21 cellular contexts compared by ENCODE assay signal in genomic region chr14:105138551-105139111, GRCh38. TPM values are rescaled to one million over a fixed set of nuclear protein-coding genes. Genes with fewer than 3 reads are reported as not detected.
A peak's percentile ranks its signal among the peaks of the same experiment; 100 is the strongest.
DNase-seq lines count a peak whose midpoint lies in the region; ATAC-seq, FAIRE-seq and TF ChIP-seq lines count a peak whose summit lies in the region.
"Had no signal": no experiment of that assay in that cellular context is flagged by ENCODE, and none has a peak within 500 bp of the region (broad histone marks: within the 10 kb centered on the region; RNA-seq: fewer than 3 reads in every experiment).

No MANE protein-coding gene starts in this region.

- H3K4me3 ChIP-seq in right lobe of liver (no peak overlapping the region), HepG2 (replicated peaks in 1 of 3; ENCODE audit: insufficient read depth in 1 of 3, low read depth in 2 of 3, low read length in 3 of 3) (no peak overlapping the region), sigmoid colon (no peak overlapping the region)
- H3K4me3 ChIP-seq: K562, SJCRH30 had no signal

- H3K36me3 ChIP-seq in right lobe of liver = no peaks in the 10 kb centered on the region
- H3K36me3 ChIP-seq in HepG2 (replicated peaks in 1 of 2; ENCODE audit: control insufficient read depth in 1 of 2, insufficient read depth in 2 of 2, low read length in 2 of 2) = no peaks in the 10 kb centered on the region
- no peaks in the 10 kb centered on the region for H3K36me3 ChIP-seq in sigmoid colon

- no peaks in the 10 kb centered on the region for H3K79me2 ChIP-seq in HepG2 (ENCODE audit: insufficient read depth, low read length)

- peak in 1 of 4 donors; percentile 5 for ATAC-seq in right lobe of liver
- no peak for ATAC-seq in HepG2
- peak; percentile 8 for ATAC-seq in foreskin keratinocyte
- ATAC-seq in HG03520 (IDR thresholded peaks at IDR 0.05; ENCODE audit: unreplicated experiment) = no peak
- ATAC-seq in HG03135 (IDR thresholded peaks at IDR 0.05; ENCODE audit: unreplicated experiment) = no peak
- no peak for ATAC-seq in HG02678 (IDR thresholded peaks at IDR 0.05; ENCODE audit: unreplicated experiment)
- ATAC-seq: SK-N-SH treated with all-trans-retinoic acid at 6 μM for 48 hours had no signal

- in situ Hi-C loops in HepG2 (cut with HindIII; ENCODE audit: extremely low pct_ligation_motif_present, low pct_unique_long_range_greater_than_20kb) = no loop called here

- H3K4me2 ChIP-seq in HepG2 (ENCODE audit: low read depth, low read length) = no peak overlapping the region

- H3K9ac ChIP-seq in HepG2 (ENCODE audit: insufficient read depth, low read depth, low read length) = no peak overlapping the region

- no peak overlapping the region for H2AFZ ChIP-seq in HepG2 (ENCODE audit: low read length)

- POLR2A ChIA-PET in HepG2 (lab: Yijun Ruan, JAX) = no interaction called here

- no peaks in the 10 kb centered on the region for H4K20me1 ChIP-seq in HepG2 (ENCODE audit: insufficient read depth, low read length)

- H3K27ac ChIP-seq in right lobe of liver (no peak overlapping the region), HepG2 (ENCODE audit: extremely low read length, insufficient read depth, low read length) (no peak overlapping the region), foreskin keratinocyte (no peak overlapping the region), sigmoid colon (no peak overlapping the region)
- H3K27ac ChIP-seq: SJCRH30 had no signal

- TF ChIP-seq EP300 in HepG2 (IDR thresholded peaks at IDR 0.05; ENCODE audit: low read depth in 2 of 2, low read length in 2 of 2) = no peak
- TF ChIP-seq EP300 in HepG2 (CRISPR knock-in tag; IDR thresholded peaks at IDR 0.05; ENCODE audit: borderline replicate concordance) = no peak
- no peak for TF ChIP-seq EP300 in sigmoid colon (IDR thresholded peaks at IDR 0.05)

- DNase-seq in right lobe of liver = peak in 2 of 3 donors; percentile 27 to 35
- DNase-seq in HepG2 (ENCODE audit: low spot score) = no peak
- DNase-seq in foreskin keratinocyte = no peak
- DNase-seq in sigmoid colon = peak; percentile 53
- DNase-seq: CD4-positive, alpha-beta T cell; GOT3; HCEC 1CT; Kasumi-1; NCI-H1092 treated with DMSO at 0.1 percent for 48 hours; NCI-H1436; NCI-H187; NCI-H2107; NCI-H524; NCI-H774; SJCRH30 had no signal

- H3K27me3 ChIP-seq in right lobe of liver = no peaks in the 10 kb centered on the region
- peaks cover 3 to 5% of the 10 kb centered on the region in 2 experiments; a peak in 2 of 5 replicates for H3K27me3 ChIP-seq in HepG2 (ENCODE audit: control insufficient read depth in 1 of 2, insufficient read depth in 2 of 2, low read length in 2 of 2)
- peaks cover 7% of the 10 kb centered on the region for H3K27me3 ChIP-seq in foreskin keratinocyte
- no peaks in the 10 kb centered on the region for H3K27me3 ChIP-seq in sigmoid colon
- H3K27me3 ChIP-seq: SJCRH30 had no signal

- TF ChIP-seq CTCF in right lobe of liver (IDR thresholded peaks at IDR 0.05) (no peak), HepG2 (CRISPR knock-in tag; IDR thresholded peaks at IDR 0.05) (no peak), foreskin keratinocyte (conservative IDR thresholded peaks at IDR 0.05) (no peak), sigmoid colon (IDR thresholded peaks at IDR 0.05) (no peak)

- no peaks in the 10 kb centered on the region for H3K4me1 ChIP-seq in right lobe of liver
- H3K4me1 ChIP-seq in HepG2 (ENCODE audit: insufficient read depth, low read length) = no peaks in the 10 kb centered on the region
- no peaks in the 10 kb centered on the region for H3K4me1 ChIP-seq in foreskin keratinocyte
- H3K4me1 ChIP-seq in sigmoid colon = no peaks in the 10 kb centered on the region
- H3K4me1 ChIP-seq: SJCRH30 had no signal

- TF ChIP-seq POLR2A in right lobe of liver (IDR thresholded peaks at IDR 0.05) = no peak
- TF ChIP-seq POLR2A in HepG2 (IDR thresholded peaks at IDR 0.05; ENCODE audit: insufficient read depth in 1 of 2, low read depth in 2 of 2, low read length in 2 of 2) = no peak
- no peak for TF ChIP-seq POLR2A in sigmoid colon (IDR thresholded peaks at IDR 0.05)

- WGBS in right lobe of liver (ENCODE audit: insufficient coverage, low coverage, low lambda C conversion rate, missing lambda C conversion rate) = 93% methylated on average over 3 of the region's 15 CpGs
- 80% methylated on average over 1 of the region's 15 CpGs for WGBS in HepG2 (ENCODE audit: low lambda C conversion rate)
- 95% methylated on average over 15 of the region's 15 CpGs for WGBS in sigmoid colon, 2 donors

- peaks cover 0 to 9% (median 0%) of the 10 kb centered on the region in 4 donors for H3K9me3 ChIP-seq in right lobe of liver
- H3K9me3 ChIP-seq in HepG2 (ENCODE audit: low read length) = peaks cover 10% of the 10 kb centered on the region
- peaks cover 4 to 13% (median 9%) of the 10 kb centered on the region in 4 donors for H3K9me3 ChIP-seq in sigmoid colon

- CTCF ChIA-PET in HepG2 (lab: Yijun Ruan, JAX; ENCODE audit: low intra/inter-chr PET ratio, low total read pairs) = no interaction called here

- TF ChIP-seq RAD21 in HepG2 (CRISPR knock-in tag; IDR thresholded peaks at IDR 0.05) = no peak

- intact Hi-C loops in right lobe of liver (cut with DNase I) = no loop called here
- intact Hi-C loops in HepG2 (cut with micrococcal nuclease; ENCODE audit: unreplicated experiment) = no loop called here
- intact Hi-C loops in sigmoid colon (cut with DNase I) = no loop called here

- no TSS peak for BruUV-seq in HepG2 (replicated peaks; lab: Mats Ljungman, UMichigan)

- no peak for FAIRE-seq in HepG2 (lab: Jason Lieb, UNC)
- FAIRE-seq: K562, RCC 7860 had no signal

TF ChIP-seq in HepG2, 621 proteins besides CTCF, POLR2A, EP300 and RAD21 (continues in another document):
- TF ChIP-seq ZFP36L2 (CRISPR knock-in tag; IDR thresholded peaks at IDR 0.05) (no peak), PLRG1 (conservative IDR thresholded peaks at IDR 0.05) (no peak), BCL6 (CRISPR knock-in tag; IDR thresholded peaks at IDR 0.05) (no peak), MTF1 (CRISPR knock-in tag; IDR thresholded peaks at IDR 0.05) (no peak)

RNA-seq across cellular contexts. Expression of gene JAG2, which starts 29.9 kb away (rescaled TPM):
- 1 to 10 TPM; 1.1 to 3.5 (median 1.2) TPM for total RNA-seq in right lobe of liver
- total RNA-seq in HepG2 (2016; rRNA removed; fragmentation: Illumina TruSeq; extraction: Trizol) = 0.04 TPM in 1 of 2 replicates, not detected in the other
- total RNA-seq in HepG2 (2016; cell fraction: cytosol; rRNA removed; fragmentation: Illumina TruSeq; extraction: Trizol; ENCODE audit: low read depth) = not detected in 2 replicates
- total RNA-seq in HepG2 (2016; cell fraction: insoluble cytoplasmic fraction; rRNA removed; fragmentation: Illumina TruSeq; extraction: Trizol) = not detected in 2 replicates
- total RNA-seq in HepG2 (2016; cell fraction: membrane; rRNA removed; fragmentation: Illumina TruSeq; extraction: Trizol) = not detected in 2 replicates
- total RNA-seq in HepG2 (2016; cell fraction: nucleus; rRNA removed; fragmentation: Illumina TruSeq; extraction: Trizol) = not detected in 2 replicates
- polyA plus RNA-seq in HepG2 (2011; rRNA removed) = 0.16 and 0.22 TPM in 2 replicates
- 0.04 and 0.10 TPM in 2 replicates for polyA plus RNA-seq in HepG2 (2011; cell fraction: cytosol; rRNA removed)
- 1.3 and 3.3 TPM in 2 replicates for polyA plus RNA-seq in HepG2 (2011; cell fraction: nucleus; rRNA removed)
- 0.16 TPM in 1 of 2 replicates, not detected in the other for polyA plus RNA-seq in HepG2 (2012)
- not detected in 2 replicates for polyA plus RNA-seq in HepG2 (2016; cell fraction: cytosol; fragmentation: Illumina TruSeq; extraction: Trizol; ENCODE audit: low read depth)
- not detected in 2 replicates for polyA plus RNA-seq in HepG2 (2016; cell fraction: insoluble cytoplasmic fraction; fragmentation: Illumina TruSeq; extraction: Trizol; ENCODE audit: low read depth)
- polyA plus RNA-seq in HepG2 (2016; cell fraction: membrane; fragmentation: Illumina TruSeq; extraction: Trizol; ENCODE audit: low read depth) = not detected in 2 replicates
- polyA plus RNA-seq in HepG2 (2016; cell fraction: nucleus; fragmentation: Illumina TruSeq; extraction: Trizol; ENCODE audit: insufficient read depth, low read depth) = not detected in 2 replicates
- polyA minus RNA-seq in HepG2 (2011; rRNA and poly(A)+ RNA removed; ENCODE audit: low replicate concordance) = 0.36 and 6.6 TPM in 2 replicates
- 0.44 TPM in 1 of 2 replicates, not detected in the other for polyA minus RNA-seq in HepG2 (2011; cell fraction: cytosol; rRNA and poly(A)+ RNA removed)
- 0.13 TPM in 1 of 2 replicates, not detected in the other for polyA minus RNA-seq in HepG2 (2011; cell fraction: nucleus; rRNA and poly(A)+ RNA removed)
- 27.4 and 45.2 TPM in 2 replicates for total RNA-seq in foreskin keratinocyte
- 23.0 and 30.8 TPM in 2 replicates for polyA plus RNA-seq in foreskin keratinocyte
- 1 to 10 TPM; 1.8 to 4.2 (median 3.5) TPM for total RNA-seq in sigmoid colon
- 10 to 100 TPM in 1 of 3 donors, 1 to 10 TPM in 1, under 1 TPM in 1; 0.60 to 12.3 (median 2.1) TPM for polyA plus RNA-seq in sigmoid colon

RNA-seq across cellular contexts. Expression of gene NUDT14, which starts 42.5 kb away (rescaled TPM):
- 10 to 100 TPM in 5 of 6 experiments, 1 to 10 TPM in 1; 9.0 to 27.4 (median 11.4) TPM for total RNA-seq in right lobe of liver
- total RNA-seq in HepG2 (2016; rRNA removed; fragmentation: Illumina TruSeq; extraction: Trizol) = 4.0 and 5.8 TPM in 2 replicates
- 9.0 and 9.9 TPM in 2 replicates for total RNA-seq in HepG2 (2016; cell fraction: cytosol; rRNA removed; fragmentation: Illumina TruSeq; extraction: Trizol; ENCODE audit: low read depth)
- total RNA-seq in HepG2 (2016; cell fraction: insoluble cytoplasmic fraction; rRNA removed; fragmentation: Illumina TruSeq; extraction: Trizol) = 4.4 and 5.8 TPM in 2 replicates
- 7.1 and 10.6 TPM in 2 replicates for total RNA-seq in HepG2 (2016; cell fraction: membrane; rRNA removed; fragmentation: Illumina TruSeq; extraction: Trizol)
- 2.4 and 2.7 TPM in 2 replicates for total RNA-seq in HepG2 (2016; cell fraction: nucleus; rRNA removed; fragmentation: Illumina TruSeq; extraction: Trizol)
- 6.1 and 6.7 TPM in 2 replicates for polyA plus RNA-seq in HepG2 (2011; rRNA removed)
- 5.7 and 9.2 TPM in 2 replicates for polyA plus RNA-seq in HepG2 (2011; cell fraction: cytosol; rRNA removed)
- polyA plus RNA-seq in HepG2 (2011; cell fraction: nucleus; rRNA removed) = 5.6 and 6.5 TPM in 2 replicates
- 4.5 and 5.4 TPM in 2 replicates for polyA plus RNA-seq in HepG2 (2012)
- polyA plus RNA-seq in HepG2 (2016; cell fraction: cytosol; fragmentation: Illumina TruSeq; extraction: Trizol; ENCODE audit: low read depth) = 11.3 and 13.8 TPM in 2 replicates
- 4.0 and 5.1 TPM in 2 replicates for polyA plus RNA-seq in HepG2 (2016; cell fraction: insoluble cytoplasmic fraction; fragmentation: Illumina TruSeq; extraction: Trizol; ENCODE audit: low read depth)
- 7.8 and 10.1 TPM in 2 replicates for polyA plus RNA-seq in HepG2 (2016; cell fraction: membrane; fragmentation: Illumina TruSeq; extraction: Trizol; ENCODE audit: low read depth)
- 5.5 and 5.6 TPM in 2 replicates for polyA plus RNA-seq in HepG2 (2016; cell fraction: nucleus; fragmentation: Illumina TruSeq; extraction: Trizol; ENCODE audit: insufficient read depth, low read depth)
- polyA minus RNA-seq in HepG2 (2011; rRNA and poly(A)+ RNA removed; ENCODE audit: low replicate concordance) = 3.5 and 4.3 TPM in 2 replicates
- polyA minus RNA-seq in HepG2 (2011; cell fraction: cytosol; rRNA and poly(A)+ RNA removed) = 1.3 and 3.4 TPM in 2 replicates
- polyA minus RNA-seq in HepG2 (2011; cell fraction: nucleus; rRNA and poly(A)+ RNA removed) = 1.3 and 1.9 TPM in 2 replicates
- total RNA-seq in foreskin keratinocyte = 30.3 and 31.8 TPM in 2 replicates
- 43.7 and 44.3 TPM in 2 replicates for polyA plus RNA-seq in foreskin keratinocyte
- 10 to 100 TPM in 1 of 4 donors, 1 to 10 TPM in 3; 4.1 to 10.5 (median 6.1) TPM for total RNA-seq in sigmoid colon
- 10 to 100 TPM; 24.3 to 47.4 (median 32.4) TPM for polyA plus RNA-seq in sigmoid colon

Comparison
In these comparisons a context has a peak if more than half of its experiments do, and no peak if none do; other contexts are left out.
1. DNase-seq: peak in right lobe of liver (2 of 3) and sigmoid colon (single experiment); none in HepG2 (single experiment) and foreskin keratinocyte (0 of 2).